In genomic region chr6:28104392-28105250, GRCh38 we compare ENCODE assay signal across 1 cellular context.
TF ChIP-seq lines count a peak whose summit lies in the region.

No MANE protein-coding gene starts in this region.

TF ChIP-seq in K562, 482 proteins besides CTCF, POLR2A, EP300 and RAD21 (continued from another document and continues in another):
- TF ChIP-seq MAFF (IDR thresholded peaks at IDR 0.05; ENCODE audit: low read length) (no peak), ZNF175 (CRISPR knock-in tag; IDR thresholded peaks at IDR 0.05; ENCODE audit: low read depth) (peak; percentile 72; the same call in 1 of the 2 replicates), MTA1 (IDR thresholded peaks at IDR 0.05; ENCODE audit: borderline replicate concordance) (peak; percentile 43; the same call in 1 of the 2 replicates), ZEB2 (IDR thresholded peaks at IDR 0.05) (peak; percentile 87), ZBTB17 (CRISPR knock-in tag; IDR thresholded peaks at IDR 0.05) (peak; percentile 88), RBBP5 (IDR thresholded peaks at IDR 0.05; ENCODE audit: borderline replicate concordance, insufficient read depth, low read length, poor library complexity, severe bottlenecking) (peak; percentile 73), NFATC3 (IDR thresholded peaks at IDR 0.05) (peak; percentile 56; the same call in 1 of the 2 replicates), TBL1XR1 (IDR thresholded peaks at IDR 0.05; ENCODE audit: low read length in 2 of 2) (no peak), FOXA1 (IDR thresholded peaks at IDR 0.05; ENCODE audit: borderline replicate concordance) (no peak), ELF4 (CRISPR knock-in tag; IDR thresholded peaks at IDR 0.05) (peak; percentile 29; the same call in 1 of the 2 replicates), ZNF583 (CRISPR knock-in tag; IDR thresholded peaks at IDR 0.05) (peak; percentile 89), SMC3 (conservative IDR thresholded peaks at IDR 0.05; ENCODE audit: insufficient read depth, low read depth, low read length) (peak; percentile 53; the same call in 1 of the 2 replicates), ELF1 (tag; IDR thresholded peaks at IDR 0.05) (peak; percentile 87), ZNF232 (CRISPR knock-in tag; IDR thresholded peaks at IDR 0.05) (no peak), HNRNPLL (IDR thresholded peaks at IDR 0.05; ENCODE audit: low read depth, low read length, poor library complexity, severe bottlenecking) (peak; percentile 37), E4F1 (CRISPR knock-in tag; IDR thresholded peaks at IDR 0.05; ENCODE audit: borderline replicate concordance) (no peak), SETDB1 (IDR thresholded peaks at IDR 0.05; ENCODE audit: low read length) (no peak), RCOR1 (IDR thresholded peaks at IDR 0.05; ENCODE audit: borderline replicate concordance in 1 of 2, low read depth in 2 of 2, low read length in 2 of 2) (peak in 1 of 2 experiments; percentile 35; a peak in 1 of 4 replicates), JUNB (CRISPR knock-in tag; conservative IDR thresholded peaks at IDR 0.05) (no peak), ZNF212 (CRISPR knock-in tag; IDR thresholded peaks at IDR 0.05) (peak; percentile 61; the same call in 1 of the 2 replicates), HMG20B (CRISPR knock-in tag; IDR thresholded peaks at IDR 0.05) (no peak), TEAD1 (CRISPR knock-in tag; IDR thresholded peaks at IDR 0.05) (peak; percentile 68 to 77; a peak in 3 of 4 replicates), ZNF830 (CRISPR knock-in tag; IDR thresholded peaks at IDR 0.05) (peak; percentile 94), CBFA2T3 (IDR thresholded peaks at IDR 0.05) (0 out of 2 replicates have a peak, but pooled peaks have one; percentile 2), PKNOX1 (IDR thresholded peaks at IDR 0.05) (peak; percentile 45), FIP1L1 (IDR thresholded peaks at IDR 0.05; ENCODE audit: low read depth, low read length, poor library complexity, severe bottlenecking) (peak; percentile 49), CREB3L1 (IDR thresholded peaks at IDR 0.05; ENCODE audit: borderline replicate concordance, low read depth) (0 out of 2 replicates have a peak, but pooled peaks have one; percentile 50), SIX5 (IDR thresholded peaks at IDR 0.05; ENCODE audit: borderline replicate concordance in 1 of 2, insufficient read depth in 1 of 2, low read depth in 1 of 2, low read length in 2 of 2) (no peak), MIER1 (IDR thresholded peaks at IDR 0.05; ENCODE audit: low read depth) (no peak), DMBX1 (CRISPR knock-in tag; IDR thresholded peaks at IDR 0.05; ENCODE audit: borderline replicate concordance) (peak; percentile 79), ZFP91 (CRISPR knock-in tag; IDR thresholded peaks at IDR 0.05) (peak; percentile 23; the same call in 1 of the 2 replicates), E2F3 (CRISPR knock-in tag; IDR thresholded peaks at IDR 0.05) (peak; percentile 75), FOSL1 (tag; conservative IDR thresholded peaks at IDR 0.05) (peak; percentile 37; the same call in 1 of the 2 replicates), BCLAF1 (IDR thresholded peaks at IDR 0.05; ENCODE audit: borderline replicate concordance in 1 of 2, control insufficient read depth in 1 of 2, low read depth in 2 of 2, low read length in 1 of 2) (peak in 1 of 2 experiments; percentile 96; a peak in 2 of 4 replicates), HLTF (IDR thresholded peaks at IDR 0.05) (no peak; the same call in none of the 2 replicates), ZNF280A (IDR thresholded peaks at IDR 0.05; ENCODE audit: low read depth, partially characterized antibody) (no peak), ZNF12 (CRISPR knock-in tag; IDR thresholded peaks at IDR 0.05) (peak; percentile 13; the same call in 1 of the 2 replicates), ZNF431 (CRISPR knock-in tag; IDR thresholded peaks at IDR 0.05) (no peak), NFE2 (IDR thresholded peaks at IDR 0.05; ENCODE audit: low read depth) (no peak), GATAD2B (IDR thresholded peaks at IDR 0.05; ENCODE audit: borderline replicate concordance) (0 out of 2 replicates have a peak, but pooled peaks have one; percentile 1), ZSCAN29 (IDR thresholded peaks at IDR 0.05) (peak; percentile 82), ZNF184 (CRISPR knock-in tag; IDR thresholded peaks at IDR 0.05) (no peak), CHD2 (IDR thresholded peaks at IDR 0.05; ENCODE audit: low read depth, low read length) (no peak)
- TF ChIP-seq, protein P1, sequence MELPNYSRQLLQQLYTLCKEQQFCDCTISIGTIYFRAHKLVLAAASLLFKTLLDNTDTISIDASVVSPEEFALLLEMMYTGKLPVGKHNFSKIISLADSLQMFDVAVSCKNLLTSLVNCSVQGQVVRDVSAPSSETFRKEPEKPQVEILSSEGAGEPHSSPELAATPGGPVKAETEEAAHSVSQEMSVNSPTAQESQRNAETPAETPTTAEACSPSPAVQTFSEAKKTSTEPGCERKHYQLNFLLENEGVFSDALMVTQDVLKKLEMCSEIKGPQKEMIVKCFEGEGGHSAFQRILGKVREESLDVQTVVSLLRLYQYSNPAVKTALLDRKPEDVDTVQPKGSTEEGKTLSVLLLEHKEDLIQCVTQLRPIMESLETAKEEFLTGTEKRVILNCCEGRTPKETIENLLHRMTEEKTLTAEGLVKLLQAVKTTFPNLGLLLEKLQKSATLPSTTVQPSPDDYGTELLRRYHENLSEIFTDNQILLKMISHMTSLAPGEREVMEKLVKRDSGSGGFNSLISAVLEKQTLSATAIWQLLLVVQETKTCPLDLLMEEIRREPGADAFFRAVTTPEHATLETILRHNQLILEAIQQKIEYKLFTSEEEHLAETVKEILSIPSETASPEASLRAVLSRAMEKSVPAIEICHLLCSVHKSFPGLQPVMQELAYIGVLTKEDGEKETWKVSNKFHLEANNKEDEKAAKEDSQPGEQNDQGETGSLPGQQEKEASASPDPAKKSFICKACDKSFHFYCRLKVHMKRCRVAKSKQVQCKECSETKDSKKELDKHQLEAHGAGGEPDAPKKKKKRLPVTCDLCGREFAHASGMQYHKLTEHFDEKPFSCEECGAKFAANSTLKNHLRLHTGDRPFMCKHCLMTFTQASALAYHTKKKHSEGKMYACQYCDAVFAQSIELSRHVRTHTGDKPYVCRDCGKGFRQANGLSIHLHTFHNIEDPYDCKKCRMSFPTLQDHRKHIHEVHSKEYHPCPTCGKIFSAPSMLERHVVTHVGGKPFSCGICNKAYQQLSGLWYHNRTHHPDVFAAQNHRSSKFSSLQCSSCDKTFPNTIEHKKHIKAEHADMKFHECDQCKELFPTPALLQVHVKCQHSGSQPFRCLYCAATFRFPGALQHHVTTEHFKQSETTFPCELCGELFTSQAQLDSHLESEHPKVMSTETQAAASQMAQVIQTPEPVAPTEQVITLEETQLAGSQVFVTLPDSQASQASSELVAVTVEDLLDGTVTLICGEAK (IDR thresholded peaks at IDR 0.05), result peak; percentile 95
- TF ChIP-seq, protein P1 (CRISPR knock-in tag; IDR thresholded peaks at IDR 0.05), result no peak
